Comparison of ENCODE assay signal across 13 cellular contexts in genomic region chr13:40598599-40598998, GRCh38.
DNase-seq lines count a peak whose midpoint lies in the region; ATAC-seq and TF ChIP-seq lines count a peak whose summit lies in the region.
"Had no signal": no experiment of that assay in that cellular context is flagged by ENCODE, and none has a peak within 500 bp of the region (broad histone marks: within the 10 kb centered on the region; RNA-seq: fewer than 3 reads in every experiment).

No MANE protein-coding gene starts in this region.

- H3K4me3 ChIP-seq in OCI-LY3 (ENCODE audit: low read length) (no peak overlapping the region), smooth muscle cell (no peak overlapping the region)
- H3K4me3 ChIP-seq: cardiac muscle cell, SJSA1 had no signal

- peak overlapping the region; percentile 59 for H3K4me3 Mint-ChIP-seq in activated T-cell treated with anti-CD3 and anti-CD28 coated beads, Interleukin-2, amount 50 U/mL, for 24 hours

- ATAC-seq in HG02763 (IDR thresholded peaks at IDR 0.05; ENCODE audit: unreplicated experiment) (no peak), GM21786 (IDR thresholded peaks at IDR 0.05; ENCODE audit: unreplicated experiment) (no peak)

- H3F3A ChIP-seq in smooth muscle cell (ENCODE audit: low read depth), result no peaks in the 10 kb centered on the region

- no peaks in the 10 kb centered on the region for H3K27me3 Mint-ChIP-seq in activated T-cell treated with anti-CD3 and anti-CD28 coated beads, Interleukin-2, amount 50 U/mL, for 24 hours

- no peak for DNase-seq in activated T-cell treated with anti-CD3 and anti-CD28 coated beads, Interleukin-2, amount 50 U/mL, for 24 hours
- DNase-seq in activated T-cell treated with anti-CD3 and anti-CD28 coated beads, Interleukin-2, amount 50 U/mL, for 48 hours, result no peak
- DNase-seq in epithelial cell of prostate (ENCODE audit: low read depth, low spot score) (no peak), smooth muscle cell (lab: John Stamatoyannopoulos, UW; ENCODE audit: unreplicated experiment) (no peak), NCI-H82 (lab: John Stamatoyannopoulos, UW) (no peak)
- DNase-seq: NCI-H2081, upper lobe of right lung had no signal

- peak overlapping the region; percentile 56 for H3K4me2 ChIP-seq in OCI-LY3 (ENCODE audit: low read length)
- no peak overlapping the region for H3K4me2 ChIP-seq in smooth muscle cell

- H3K27me3 ChIP-seq in OCI-LY3 (ENCODE audit: low read depth, low read length), result no peaks in the 10 kb centered on the region
- no peaks in the 10 kb centered on the region for H3K27me3 ChIP-seq in smooth muscle cell (ENCODE audit: low read depth)
- H3K27me3 ChIP-seq: cardiac muscle cell, SJSA1, upper lobe of right lung had no signal

- no peaks in the 10 kb centered on the region for H3K9me3 Mint-ChIP-seq in activated T-cell treated with anti-CD3 and anti-CD28 coated beads, Interleukin-2, amount 50 U/mL, for 24 hours

- H4K20me1 ChIP-seq in OCI-LY3 (ENCODE audit: insufficient read depth, low read length) (peaks cover 84% of the 10 kb centered on the region), smooth muscle cell (ENCODE audit: low read depth) (peaks cover 87% of the 10 kb centered on the region)

- TF ChIP-seq CTCF in OCI-LY3 (IDR thresholded peaks at IDR 0.05; ENCODE audit: low read depth, low read length) (no peak), smooth muscle cell (IDR thresholded peaks at IDR 0.05; ENCODE audit: borderline replicate concordance, insufficient read depth, poor library complexity, severe bottlenecking) (no peak)

- WGBS in smooth muscle cell (ENCODE audit: low lambda C conversion rate), result 96% methylated on average over 1 of the region's 1 CpG

- H3K79me2 ChIP-seq in OCI-LY3 (ENCODE audit: low read length), result peaks cover 96% of the 10 kb centered on the region
- H3K79me2 ChIP-seq in smooth muscle cell (ENCODE audit: low read depth), result peaks cover 64% of the 10 kb centered on the region

- H3K27ac ChIP-seq in OCI-LY3 (ENCODE audit: low read length) (no peak overlapping the region), epithelial cell of prostate (peak overlapping the region; percentile 42), smooth muscle cell (ENCODE audit: low read depth) (peak overlapping the region; percentile 49)
- H3K27ac ChIP-seq: cardiac muscle cell, HL-60, SJSA1 had no signal

- H3K4me1 Mint-ChIP-seq in activated T-cell treated with anti-CD3 and anti-CD28 coated beads, Interleukin-2, amount 50 U/mL, for 24 hours (ENCODE audit: low read depth), result peaks cover 95% of the 10 kb centered on the region

- H3K36me3 Mint-ChIP-seq in activated T-cell treated with anti-CD3 and anti-CD28 coated beads, Interleukin-2, amount 50 U/mL, for 24 hours (ENCODE audit: low read depth), result peaks cover 38% of the 10 kb centered on the region

- no peaks in the 10 kb centered on the region for H3K9me3 ChIP-seq in OCI-LY3 (ENCODE audit: insufficient read depth, low read length)
- H3K9me3 ChIP-seq in smooth muscle cell (replicated peaks; ENCODE audit: low read depth), result no peaks in the 10 kb centered on the region
- H3K9me3 ChIP-seq: SJSA1, upper lobe of right lung had no signal

- peaks cover 5% of the 10 kb centered on the region for H3K36me3 ChIP-seq in OCI-LY3 (replicated peaks; ENCODE audit: low read depth, low read length)
- H3K36me3 ChIP-seq in smooth muscle cell (ENCODE audit: low read depth), result no peaks in the 10 kb centered on the region
- H3K36me3 ChIP-seq: cardiac muscle cell, SJSA1, upper lobe of right lung had no signal

- H2AFZ ChIP-seq in OCI-LY3 (ENCODE audit: low read depth, low read length) (no peak overlapping the region), smooth muscle cell (ENCODE audit: low read depth) (no peak overlapping the region)

- H3K9ac ChIP-seq in OCI-LY3 (ENCODE audit: low read length), result no peak overlapping the region
- H3K9ac ChIP-seq in smooth muscle cell (ENCODE audit: low read depth), result no peak overlapping the region

- peak overlapping the region; percentile 92 for H3K27ac Mint-ChIP-seq in activated T-cell treated with anti-CD3 and anti-CD28 coated beads, Interleukin-2, amount 50 U/mL, for 24 hours

- H3K4me1 ChIP-seq in OCI-LY3 (ENCODE audit: low read length) (peaks cover 39% of the 10 kb centered on the region), smooth muscle cell (ENCODE audit: low read depth) (no peaks in the 10 kb centered on the region)
- H3K4me1 ChIP-seq: SJSA1 had no signal
